10 cellular contexts compared by ENCODE assay signal in the genomic region with DNA sequence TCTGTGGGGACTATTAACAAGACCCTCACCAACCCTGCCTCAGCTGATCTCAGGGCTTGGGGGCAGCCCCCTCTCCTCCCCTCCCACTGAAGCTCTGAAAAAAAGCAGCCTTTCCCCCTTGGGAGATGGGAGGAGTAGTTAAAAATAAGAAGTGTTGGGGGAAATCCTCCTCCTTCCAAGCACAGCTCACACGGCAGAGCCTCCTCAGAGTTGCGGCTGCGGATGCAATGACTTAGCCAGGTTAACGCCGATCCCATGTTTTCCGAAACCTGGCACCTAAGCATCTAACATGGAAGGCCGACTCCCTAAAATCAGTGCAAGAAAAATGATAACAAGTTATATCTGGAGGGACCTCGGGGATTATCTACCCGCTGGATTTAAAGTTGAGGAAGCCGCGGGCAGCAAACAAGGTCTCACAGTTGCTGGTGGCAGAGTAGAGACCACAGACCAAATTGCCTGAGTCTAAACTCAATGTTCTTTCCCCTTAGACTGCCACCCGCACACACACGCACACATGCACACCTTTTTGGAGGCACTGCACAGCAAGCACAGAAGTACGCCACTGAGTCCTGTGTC. TPM values are rescaled to one million over a fixed set of nuclear protein-coding genes. Genes with fewer than 3 reads are reported as not detected.
A peak's percentile ranks its signal among the peaks of the same experiment; 100 is the strongest.
DNase-seq lines count a peak whose midpoint lies in the region; ATAC-seq, FAIRE-seq and TF ChIP-seq lines count a peak whose summit lies in the region.
"Had no signal": no experiment of that assay in that cellular context is flagged by ENCODE, and none has a peak within 500 bp of the region (broad histone marks: within the 10 kb centered on the region; RNA-seq: fewer than 3 reads in every experiment).

No MANE protein-coding gene starts in this region.

- no peaks in the 10 kb centered on the region for H3K9me3 ChIP-seq in CD4-positive, alpha-beta memory T cell (ENCODE audit: control insufficient read depth in 1 of 2, low read length in 2 of 2)
- H3K9me3 ChIP-seq in WERI-Rb-1 (ENCODE audit: severe bottlenecking) (no peaks in the 10 kb centered on the region), pancreas (no peaks in the 10 kb centered on the region)

- FAIRE-seq in pancreas (lab: Jason Lieb, UNC): no peak
- FAIRE-seq in frontal cortex (lab: Jason Lieb, UNC): no peak

- no peaks in the 10 kb centered on the region for H3K36me3 ChIP-seq in CD4-positive, alpha-beta memory T cell (ENCODE audit: insufficient read depth, low read length)
- H3K36me3 ChIP-seq in WERI-Rb-1 (no peaks in the 10 kb centered on the region), pancreas (no peaks in the 10 kb centered on the region)

- no peaks in the 10 kb centered on the region for H3K9me3 Mint-ChIP-seq in CD4-positive, alpha-beta memory T cell
- peaks cover 2% of the 10 kb centered on the region for H3K9me3 Mint-ChIP-seq in glutamatergic neuron (ENCODE audit: unreplicated experiment)
- H3K9me3 Mint-ChIP-seq: natural killer cell had no signal

- POLR2A ChIA-PET in CD4-positive, alpha-beta memory T cell (lab: Charles Lee; ENCODE audit: partially characterized antibody): no interaction called here

- no peaks in the 10 kb centered on the region for H3K36me3 Mint-ChIP-seq in CD4-positive, alpha-beta memory T cell
- H3K36me3 Mint-ChIP-seq in glutamatergic neuron (ENCODE audit: unreplicated experiment): no peaks in the 10 kb centered on the region
- H3K36me3 Mint-ChIP-seq: natural killer cell had no signal

- no peak overlapping the region for H3K27ac ChIP-seq in CD4-positive, alpha-beta memory T cell (ENCODE audit: low read depth, low read length)
- no peak overlapping the region for H3K27ac ChIP-seq in WERI-Rb-1
- H3K27ac ChIP-seq in pancreas: peak overlapping the region in 3 of 4 donors; percentile 74 to 93 (median 88)

- CTCF ChIA-PET in CD4-positive, alpha-beta memory T cell (lab: Charles Lee; ENCODE audit: partially characterized antibody): no interaction called here

- 52 to 72% methylated on average over 14 of the region's 14 CpGs for WGBS in pancreas, 2 donors

- no peak overlapping the region for H3K27ac Mint-ChIP-seq in CD4-positive, alpha-beta memory T cell
- H3K27ac Mint-ChIP-seq in glutamatergic neuron (ENCODE audit: unreplicated experiment): no peak overlapping the region
- H3K27ac Mint-ChIP-seq: natural killer cell had no signal

- in situ Hi-C loops in KBM-7 (cut with MboI; ENCODE audit: low pct_unique_long_range_greater_than_20kb, low sequenced_read_pairs): no loop called here

- no peak for DNase-seq in CD4-positive, alpha-beta memory T cell
- no peak for DNase-seq in WERI-Rb-1
- no peak for DNase-seq in glutamatergic neuron
- no peak for DNase-seq in pancreas
- DNase-seq in HCEC 1CT: no peak
- DNase-seq in KBM-7: no peak
- DNase-seq in stimulated activated naive CD4-positive, alpha-beta T cell treated with Interleukin-2 at 50 U/mL for 16 hours (lab: John Stamatoyannopoulos, UW): no peak
- no peak for DNase-seq in frontal cortex (ENCODE audit: low spot score in 2 of 2)
- DNase-seq: natural killer cell, NCI-H2029 treated with DMSO at 0.1 percent for 48 hours had no signal

- ATAC-seq in pancreas: no peak

- no peak overlapping the region for H3K4me3 ChIP-seq in CD4-positive, alpha-beta memory T cell (ENCODE audit: low read length in 2 of 2)
- H3K4me3 ChIP-seq in WERI-Rb-1 (ENCODE audit: low read depth, low read length) (peak overlapping the region; percentile 61), pancreas (peak overlapping the region in 2 of 4 donors; percentile 90 to 99)

- peaks cover 4 to 19% (median 11%) of the 10 kb centered on the region in 4 donors for H3K4me1 Mint-ChIP-seq in CD4-positive, alpha-beta memory T cell
- peaks cover 6% of the 10 kb centered on the region for H3K4me1 Mint-ChIP-seq in glutamatergic neuron (ENCODE audit: low read depth, unreplicated experiment)

- H3K27me3 Mint-ChIP-seq in CD4-positive, alpha-beta memory T cell: peaks cover 36 to 47% of the 10 kb centered on the region in 2 donors
- peaks cover 12% of the 10 kb centered on the region for H3K27me3 Mint-ChIP-seq in glutamatergic neuron (ENCODE audit: unreplicated experiment)

- H3K4me3 Mint-ChIP-seq in CD4-positive, alpha-beta memory T cell: peak overlapping the region in 6 of 8 donors; percentile 38 to 58 (median 56)
- peak overlapping the region; percentile 80 for H3K4me3 Mint-ChIP-seq in glutamatergic neuron (ENCODE audit: unreplicated experiment)

- peaks cover 14% of the 10 kb centered on the region for H3K4me1 ChIP-seq in CD4-positive, alpha-beta memory T cell (ENCODE audit: insufficient read depth, low read length)
- H3K4me1 ChIP-seq in pancreas: peaks cover 0 to 12% (median 5%) of the 10 kb centered on the region in 3 donors

- intact Hi-C loops in CD4-positive, alpha-beta memory T cell (cut with micrococcal nuclease): no loop called here
- intact Hi-C loops in pancreas (cut with DNase I): loop anchor here in 1 of 3 donors (10.0 kb wide), 1 partner anchor 137 kb away; no protein-coding TSS in a partner anchor

- peaks cover 42% of the 10 kb centered on the region for H3K27me3 ChIP-seq in CD4-positive, alpha-beta memory T cell (ENCODE audit: insufficient read depth, low read length)
- peaks cover 25% of the 10 kb centered on the region for H3K27me3 ChIP-seq in WERI-Rb-1 (ENCODE audit: insufficient read depth, low read depth, severe bottlenecking)
- no peaks in the 10 kb centered on the region for H3K27me3 ChIP-seq in pancreas

- no peak for TF ChIP-seq CTCF in WERI-Rb-1 (IDR thresholded peaks at IDR 0.05; ENCODE audit: low read depth, low read length)
- no peak for TF ChIP-seq CTCF in glutamatergic neuron (IDR thresholded peaks at IDR 0.05; ENCODE audit: partially characterized antibody, unreplicated experiment)
- no peak for TF ChIP-seq CTCF in pancreas (IDR thresholded peaks at IDR 0.05)

RNA-seq across cellular contexts. Expression of a gene that starts 1.1 kb away (rescaled TPM):
- total RNA-seq in CD4-positive, alpha-beta memory T cell: 10 to 100 TPM; 25.5 to 29.4 TPM
- 10 to 100 TPM in 1 of 2 donors, 1 to 10 TPM in 1; 8.5 to 11.2 TPM for polyA plus RNA-seq in CD4-positive, alpha-beta memory T cell
- total RNA-seq in glutamatergic neuron (ENCODE audit: unreplicated experiment): 255 TPM
- total RNA-seq in pancreas: 100 to 1,000 TPM; 114 to 359 (median 249) TPM
- polyA plus RNA-seq in pancreas: 100 to 1,000 TPM; 304 to 482 TPM
- 88.5 TPM for total RNA-seq in frontal cortex

Comparison
In these comparisons a context has a peak if more than half of its experiments do, and no peak if none do; other contexts are left out.
1. H3K27ac ChIP-seq: peak in pancreas (3 of 4); none in CD4-positive, alpha-beta memory T cell (single experiment) and WERI-Rb-1 (single experiment).